Comparison of ENCODE assay signal across 8 cellular contexts in the genomic region with DNA sequence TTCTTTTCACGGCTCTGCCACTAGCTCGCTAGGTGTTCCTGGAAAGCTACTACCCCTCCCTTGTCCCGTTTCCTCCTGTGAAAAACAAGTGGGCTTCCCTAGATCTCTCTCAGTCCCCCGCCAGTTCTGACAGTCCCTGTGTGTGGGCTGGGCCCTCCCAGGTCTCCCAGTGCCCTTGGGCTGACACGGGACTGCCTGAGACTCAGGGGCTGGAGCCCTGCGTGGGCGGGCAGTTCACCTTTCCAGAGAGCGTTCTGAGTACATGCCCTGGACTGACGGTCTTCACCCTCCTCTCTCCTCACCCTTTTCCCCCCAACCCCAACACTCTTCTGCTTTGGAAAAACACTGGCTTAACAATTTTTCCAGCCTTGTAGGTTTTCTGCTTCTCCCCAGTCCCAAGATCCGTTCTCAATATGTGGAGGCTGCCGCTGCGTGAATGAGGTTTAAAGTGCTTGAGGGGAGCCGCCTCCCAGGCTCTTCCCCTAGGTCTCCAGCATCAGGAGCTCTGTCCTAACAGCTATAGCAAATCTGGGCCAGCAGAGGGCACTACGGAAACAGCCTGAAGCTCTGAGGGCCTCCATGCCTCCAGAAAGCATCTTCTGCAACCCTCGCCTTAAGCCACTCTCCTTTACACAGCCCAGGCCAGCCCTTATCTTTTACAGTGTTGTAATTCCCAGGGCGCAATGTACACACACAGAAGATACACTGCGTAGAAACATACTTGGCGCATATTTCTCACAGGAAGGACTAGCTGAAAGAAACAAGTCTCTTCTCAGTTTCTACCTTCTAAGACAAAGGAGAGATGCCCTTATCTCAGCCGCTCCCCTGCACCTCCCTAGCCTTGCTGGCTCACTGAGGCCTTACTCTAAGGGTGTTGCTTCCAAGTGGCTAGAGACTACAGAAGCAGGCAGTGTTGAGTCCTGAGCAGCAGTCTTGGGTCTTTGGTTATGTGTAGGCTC. TPM values are rescaled to one million over a fixed set of nuclear protein-coding genes. Genes with fewer than 3 reads are reported as not detected.
DNase-seq lines count a peak whose midpoint lies in the region; ATAC-seq and TF ChIP-seq lines count a peak whose summit lies in the region.

No MANE protein-coding gene starts in this region.

- no peaks in the 10 kb centered on the region for H3K36me3 ChIP-seq in heart right ventricle

- H3K27me3 Mint-ChIP-seq in activated CD8-positive, alpha-beta memory T cell treated with anti-CD3 and anti-CD28 coated beads, Interleukin-2, amount 10 ng/mL, durations not matched to agents 7 days and 5 days = peaks cover 17% of the 10 kb centered on the region

- TF ChIP-seq CTCF in heart right ventricle (IDR thresholded peaks at IDR 0.05) = peak in 6 of 9 donors; percentile 21 to 60 (median 31)

- H3K4me1 ChIP-seq in heart right ventricle = no peaks in the 10 kb centered on the region

- DNase-seq in heart right ventricle (no peak), cardiac septum (ENCODE audit: low spot score) (no peak), NCI-H460 (ENCODE audit: extremely low read depth, low read depth) (peak; percentile 54), hepatic stellate cell (ENCODE audit: low spot score) (peak; percentile 39), G401 (ENCODE audit: low spot score) (no peak)
- peak; percentile 65 for DNase-seq in activated CD8-positive, alpha-beta memory T cell treated with anti-CD3 and anti-CD28 coated beads, Interleukin-2, amount 10 ng/mL, durations not matched to agents 7 days and 5 days
- DNase-seq in stimulated activated CD4-positive, alpha-beta T cell treated with anti-CD3 and anti-CD28 coated beads, TNF-alpha, amount 100 ng/mL, for 1 hour (ENCODE audit: low read depth in 3 of 3, low spot score in 1 of 3) = peak in 2 of 3 donors; percentile 5 to 12

- H3K9me3 Mint-ChIP-seq in activated CD8-positive, alpha-beta memory T cell treated with anti-CD3 and anti-CD28 coated beads, Interleukin-2, amount 10 ng/mL, durations not matched to agents 7 days and 5 days (ENCODE audit: low read depth) = no peaks in the 10 kb centered on the region

- H3K4me1 Mint-ChIP-seq in activated CD8-positive, alpha-beta memory T cell treated with anti-CD3 and anti-CD28 coated beads, Interleukin-2, amount 10 ng/mL, durations not matched to agents 7 days and 5 days = no peaks in the 10 kb centered on the region

- H3K9me3 ChIP-seq in heart right ventricle = no peaks in the 10 kb centered on the region

- H3K4me3 ChIP-seq in heart right ventricle = no peak overlapping the region

- in situ Hi-C loops in G401 (cut with HindIII; ENCODE audit: low sequenced_read_pairs) = no loop called here

- H3K27ac ChIP-seq in heart right ventricle = no peak overlapping the region

- H3K27me3 ChIP-seq in heart right ventricle = peaks cover 0 to 25% (median 19%) of the 10 kb centered on the region in 7 donors

- CTCF ChIA-PET in activated CD8-positive, alpha-beta memory T cell treated with anti-CD3 and anti-CD28 coated beads, Interleukin-2, amount 10 ng/mL, durations not matched to agents 7 days and 5 days (lab: Charles Lee) = interaction anchor here (0.9 to 1.9 kb wide), 10 partner anchors 13 to 414 kb away, joined by 3 to 5 read pairs (median 4); no protein-coding TSS in a partner anchor

- 46 to 49% methylated on average over 19 of the region's 19 CpGs for WGBS in heart right ventricle, 2 donors

- H3K36me3 Mint-ChIP-seq in activated CD8-positive, alpha-beta memory T cell treated with anti-CD3 and anti-CD28 coated beads, Interleukin-2, amount 10 ng/mL, durations not matched to agents 7 days and 5 days = no peaks in the 10 kb centered on the region

- H3K27ac Mint-ChIP-seq in activated CD8-positive, alpha-beta memory T cell treated with anti-CD3 and anti-CD28 coated beads, Interleukin-2, amount 10 ng/mL, durations not matched to agents 7 days and 5 days = no peak overlapping the region

- intact Hi-C loops in heart right ventricle (cut with DNase I) (no loop called here), cardiac septum (cut with DNase I) (no loop called here)

- H3K4me3 Mint-ChIP-seq in activated CD8-positive, alpha-beta memory T cell treated with anti-CD3 and anti-CD28 coated beads, Interleukin-2, amount 10 ng/mL, durations not matched to agents 7 days and 5 days = no peak overlapping the region

- ATAC-seq in heart right ventricle (no peak), HG02870 (IDR thresholded peaks at IDR 0.05; ENCODE audit: unreplicated experiment) (peak; percentile 74)
- peak; percentile 70 for ATAC-seq in activated CD8-positive, alpha-beta memory T cell treated with anti-CD3 and anti-CD28 coated beads, Interleukin-2, amount 10 ng/mL, durations not matched to agents 7 days and 5 days

RNA-seq across cellular contexts. Expression of a gene that starts 10.4 kb away (rescaled TPM):
- not detected for total RNA-seq in heart right ventricle
- not detected for polyA plus RNA-seq in heart right ventricle
- not detected for total RNA-seq in cardiac septum
- total RNA-seq in NCI-H460 (2014; rRNA removed; shearing (Covaris generic)) = not detected in 2 replicates
- not detected in 2 replicates for polyA plus RNA-seq in NCI-H460 (2014; cell fraction: nucleus; rRNA removed)
- total RNA-seq in activated CD8-positive, alpha-beta memory T cell treated with anti-CD3 and anti-CD28 coated beads, Interleukin-2, amount 10 ng/mL, durations not matched to agents 7 days and 5 days = not detected
- not detected in 2 replicates for total RNA-seq in G401 (2014; rRNA removed; shearing (Covaris generic))

RNA-seq across cellular contexts. Expression of a gene that starts 23.9 kb away (rescaled TPM):
- not detected for total RNA-seq in heart right ventricle
- polyA plus RNA-seq in heart right ventricle = not detected
- not detected for total RNA-seq in cardiac septum
- not detected in 2 replicates for total RNA-seq in NCI-H460 (2014; rRNA removed; shearing (Covaris generic))
- polyA plus RNA-seq in NCI-H460 (2014; cell fraction: nucleus; rRNA removed) = not detected in 2 replicates
- not detected for total RNA-seq in activated CD8-positive, alpha-beta memory T cell treated with anti-CD3 and anti-CD28 coated beads, Interleukin-2, amount 10 ng/mL, durations not matched to agents 7 days and 5 days
- not detected in 2 replicates for total RNA-seq in G401 (2014; rRNA removed; shearing (Covaris generic))

Comparison
In these comparisons a context has a peak if more than half of its experiments do, and no peak if none do; other contexts are left out.
1. ATAC-seq: peak in HG02870 (single experiment) and activated CD8-positive, alpha-beta memory T cell treated with anti-CD3 and anti-CD28 coated beads, Interleukin-2, amount 10 ng/mL, durations not matched to agents 7 days and 5 days (single experiment); none in heart right ventricle (0 of 8).
2. DNase-seq: peak in NCI-H460 (single experiment), activated CD8-positive, alpha-beta memory T cell treated with anti-CD3 and anti-CD28 coated beads, Interleukin-2, amount 10 ng/mL, durations not matched to agents 7 days and 5 days (single experiment), hepatic stellate cell (single experiment) and stimulated activated CD4-positive, alpha-beta T cell treated with anti-CD3 and anti-CD28 coated beads, TNF-alpha, amount 100 ng/mL, for 1 hour (2 of 3); none in heart right ventricle (0 of 2), cardiac septum (single experiment) and G401 (single experiment).